ENCODE assay signal across 12 cellular contexts in genomic region chr2:136052374-136053362, GRCh38.
DNase-seq lines count a peak whose midpoint lies in the region; ATAC-seq and TF ChIP-seq lines count a peak whose summit lies in the region.
"Had no signal": no experiment of that assay in that cellular context is flagged by ENCODE, and none has a peak within 500 bp of the region (broad histone marks: within the 10 kb centered on the region; RNA-seq: fewer than 3 reads in every experiment).

No MANE protein-coding gene starts in this region.

- peaks cover 5% of the 10 kb centered on the region for H3K9me3 Mint-ChIP-seq in activated naive CD8-positive, alpha-beta T cell treated with anti-CD3 and anti-CD28 coated beads for 36 hours
- no peaks in the 10 kb centered on the region for H3K9me3 Mint-ChIP-seq in osteocyte (ENCODE audit: unreplicated experiment)

- peaks cover 84% of the 10 kb centered on the region for H3K4me1 Mint-ChIP-seq in activated naive CD8-positive, alpha-beta T cell treated with anti-CD3 and anti-CD28 coated beads for 36 hours
- no peaks in the 10 kb centered on the region for H3K4me1 Mint-ChIP-seq in osteocyte (ENCODE audit: unreplicated experiment)

- H3K36me3 Mint-ChIP-seq in activated naive CD8-positive, alpha-beta T cell treated with anti-CD3 and anti-CD28 coated beads for 36 hours: peaks cover 11% of the 10 kb centered on the region
- H3K36me3 Mint-ChIP-seq in osteocyte (ENCODE audit: unreplicated experiment): no peaks in the 10 kb centered on the region

- H3K4me3 Mint-ChIP-seq in activated naive CD8-positive, alpha-beta T cell treated with anti-CD3 and anti-CD28 coated beads for 36 hours: peak overlapping the region; percentile 56
- H3K4me3 Mint-ChIP-seq in osteocyte (ENCODE audit: unreplicated experiment): no peak overlapping the region

- ATAC-seq in GM19035 (IDR thresholded peaks at IDR 0.05; ENCODE audit: unreplicated experiment): peak; percentile 41
- peak; percentile 27 for ATAC-seq in HG03108 (IDR thresholded peaks at IDR 0.05; ENCODE audit: unreplicated experiment)

- no peak for TF ChIP-seq EP300 in tibial nerve (IDR thresholded peaks at IDR 0.05)

- peak overlapping the region; percentile 94 for H3K27ac Mint-ChIP-seq in activated naive CD8-positive, alpha-beta T cell treated with anti-CD3 and anti-CD28 coated beads for 36 hours
- no peak overlapping the region for H3K27ac Mint-ChIP-seq in osteocyte (ENCODE audit: unreplicated experiment)

- H3K27me3 Mint-ChIP-seq in activated naive CD8-positive, alpha-beta T cell treated with anti-CD3 and anti-CD28 coated beads for 36 hours: no peaks in the 10 kb centered on the region
- H3K27me3 Mint-ChIP-seq in osteocyte (ENCODE audit: unreplicated experiment): peaks cover 11% of the 10 kb centered on the region

- no peaks in the 10 kb centered on the region for H3K9me3 ChIP-seq in tibial nerve
- no peaks in the 10 kb centered on the region for H3K9me3 ChIP-seq in BE2C

- H3K27me3 ChIP-seq in tibial nerve (no peaks in the 10 kb centered on the region), BE2C (no peaks in the 10 kb centered on the region)

- H3K36me3 ChIP-seq in tibial nerve (no peaks in the 10 kb centered on the region), BE2C (no peaks in the 10 kb centered on the region)

- no peak for TF ChIP-seq CTCF in GM10266 (IDR thresholded peaks at IDR 0.05; ENCODE audit: control insufficient read depth, insufficient read depth, low read depth, missing control alignments)
- TF ChIP-seq CTCF in tibial nerve (IDR thresholded peaks at IDR 0.05): no peak
- no peak for TF ChIP-seq CTCF in BE2C (IDR thresholded peaks at IDR 0.05; ENCODE audit: low read depth, low read length)
- TF ChIP-seq CTCF in osteocyte (IDR thresholded peaks at IDR 0.05): no peak

- H3K4me3 ChIP-seq in tibial nerve (no peak overlapping the region), BE2C (ENCODE audit: low read depth, low read length) (no peak overlapping the region)

- peaks cover 0 to 7% (median 0%) of the 10 kb centered on the region in 4 donors for H3K4me1 ChIP-seq in tibial nerve
- H3K4me1 ChIP-seq in BE2C: no peaks in the 10 kb centered on the region

- DNase-seq in GM10266 (ENCODE audit: extremely low spot score) (peak; percentile 44), tibial nerve (ENCODE audit: low spot score in 2 of 2) (no peak), BE2C (no peak), osteocyte (ENCODE audit: extremely low spot score, unreplicated experiment) (no peak), NCI-H2196 (lab: John Stamatoyannopoulos, UW; ENCODE audit: unreplicated experiment) (no peak)
- DNase-seq in activated naive CD8-positive, alpha-beta T cell treated with anti-CD3 and anti-CD28 coated beads for 36 hours: peak; percentile 32
- DNase-seq: activated effector memory CD4-positive, alpha-beta T cell treated with Interleukin-2 at 50 U/mL for 16 hours; IMR-90; NCI-H446; trophoblast cell had no signal

- H3K27ac ChIP-seq in tibial nerve: no peak overlapping the region

- WGBS in tibial nerve, 2 donors: 81 to 84% methylated on average over 10 of the region's 10 CpGs

- no peak for TF ChIP-seq POLR2A in tibial nerve (IDR thresholded peaks at IDR 0.05)

Comparison
In these comparisons a context has a peak if more than half of its experiments do, and no peak if none do; other contexts are left out.
1. DNase-seq: peak in GM10266 (single experiment) and activated naive CD8-positive, alpha-beta T cell treated with anti-CD3 and anti-CD28 coated beads for 36 hours (single experiment); none in tibial nerve (0 of 2), BE2C (single experiment), osteocyte (single experiment) and NCI-H2196 (single experiment).